Comparison of ENCODE assay signal across 19 cellular contexts in the genomic region with DNA sequence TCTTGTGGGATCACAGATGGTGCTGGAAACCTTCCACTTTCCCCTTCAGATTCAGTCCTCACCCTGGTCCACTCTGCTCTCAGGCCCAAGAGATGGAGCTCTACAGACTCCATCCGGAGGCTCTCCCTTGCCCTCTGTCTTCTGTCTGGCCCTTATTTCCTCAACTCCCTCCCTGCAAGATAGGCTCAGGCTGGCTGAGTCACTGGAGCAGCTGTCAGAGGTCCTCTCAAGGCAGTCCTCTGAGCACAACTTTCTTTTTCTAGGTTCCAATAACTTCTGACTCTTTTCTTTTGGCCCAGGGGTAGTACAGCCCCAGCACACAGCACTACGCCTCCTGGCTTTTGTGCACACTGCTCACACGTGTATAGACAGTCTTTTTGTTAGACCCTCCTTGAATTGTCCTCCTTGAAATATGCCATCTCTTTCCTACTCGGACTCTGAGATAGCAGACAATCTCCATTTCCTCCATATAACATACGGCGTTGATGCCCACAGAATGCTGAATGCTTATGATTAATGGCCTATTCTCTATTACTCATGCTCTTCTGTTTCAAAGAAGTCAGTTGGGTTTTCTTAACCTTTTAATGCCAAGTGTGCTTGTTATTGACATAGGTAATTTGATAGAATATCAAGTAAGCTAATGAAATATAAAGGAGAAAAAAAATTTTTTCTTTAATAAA.
DNase-seq lines count a peak whose midpoint lies in the region; FAIRE-seq and TF ChIP-seq lines count a peak whose summit lies in the region.
"Had no signal": no experiment of that assay in that cellular context is flagged by ENCODE, and none has a peak within 500 bp of the region (broad histone marks: within the 10 kb centered on the region; RNA-seq: fewer than 3 reads in every experiment).

No MANE protein-coding gene starts in this region.

- H3K27ac ChIP-seq in astrocyte (ENCODE audit: low read depth, low read length) = no peak overlapping the region
- H3K27ac ChIP-seq: RWPE1, skin epidermis, transverse colon had no signal

- no peak overlapping the region for H2AFZ ChIP-seq in astrocyte (ENCODE audit: low read depth, low read length)

- in situ Hi-C loops in G401 (cut with HindIII; ENCODE audit: low sequenced_read_pairs) = no loop called here

- no peaks in the 10 kb centered on the region for H3K27me3 Mint-ChIP-seq in astrocyte (ENCODE audit: low read depth, unreplicated experiment)
- H3K27me3 Mint-ChIP-seq: progenitor cell of endocrine pancreas had no signal

- no peak overlapping the region for H3K4me3 ChIP-seq in astrocyte (ENCODE audit: insufficient read depth, low read depth, low read length)
- no peak overlapping the region for H3K4me3 ChIP-seq in foreskin fibroblast (ENCODE audit: low read depth in 1 of 2, low read length in 2 of 2)
- no peak overlapping the region for H3K4me3 ChIP-seq in skeletal muscle satellite cell (ENCODE audit: low read length)
- H3K4me3 ChIP-seq: skin epidermis, transverse colon had no signal

- peak overlapping the region; percentile 43 for H3K4me2 ChIP-seq in astrocyte (ENCODE audit: low read length)
- peak overlapping the region; percentile 5 for H3K4me2 ChIP-seq in skeletal muscle satellite cell (ENCODE audit: low read length)

- H3K4me3 Mint-ChIP-seq in astrocyte (ENCODE audit: unreplicated experiment) = no peak overlapping the region
- H3K4me3 Mint-ChIP-seq: memory B cell; naive thymus-derived CD8-positive, alpha-beta T cell; stimulated activated naive CD8-positive, alpha-beta T cell treated with anti-CD3 and anti-CD28 coated beads, Interleukin-15, amount 100 ng/mL, for 72 hours had no signal

- no peak overlapping the region for H3K27ac Mint-ChIP-seq in astrocyte (ENCODE audit: unreplicated experiment)
- H3K27ac Mint-ChIP-seq: memory B cell; naive thymus-derived CD8-positive, alpha-beta T cell; progenitor cell of endocrine pancreas had no signal

- H3K79me2 ChIP-seq in astrocyte (ENCODE audit: insufficient read depth, low read length) = no peaks in the 10 kb centered on the region

- DNase-seq in NCI-H226 (peak; percentile 85), astrocyte (ENCODE audit: low read depth) (peak; percentile 39), foreskin fibroblast (peak; percentile 27 to 38), G401 (ENCODE audit: low spot score) (no peak)
- DNase-seq in activated CD8-positive, alpha-beta memory T cell treated with anti-CD3 and anti-CD28 coated beads, Interleukin-2, amount 50 U/mL, for 4 hours = no peak
- no peak for DNase-seq in activated CD4-positive, CD25-positive, alpha-beta regulatory T cell treated with anti-CD3 and anti-CD28 coated beads, Interleukin-2, amount 50 U/mL, for 72 hours
- DNase-seq: activated CD4-positive, alpha-beta T cell treated with anti-CD3 and anti-CD28 coated beads for 4 hours; kidney; naive thymus-derived CD8-positive, alpha-beta T cell; NCI-H345; NK-92 treated with Interleukin-12 subunit alpha and Interleukin-12 subunit beta, amount 100 ng/mL, for 24 hours; stimulated activated CD4-positive, alpha-beta T cell treated with anti-CD3 and anti-CD28 coated beads, Interleukin-2, amount 100 ng/mL, for 48 hours; stimulated activated naive CD8-positive, alpha-beta T cell treated with anti-CD3 and anti-CD28 coated beads, Interleukin-15, amount 100 ng/mL, for 72 hours; transverse colon had no signal

- TF ChIP-seq CTCF in astrocyte (IDR thresholded peaks at IDR 0.05; ENCODE audit: insufficient read depth, low read depth, low read length) = no peak
- TF ChIP-seq CTCF in foreskin fibroblast (IDR thresholded peaks at IDR 0.05; ENCODE audit: low read depth, low read length) = no peak

- H3K4me1 ChIP-seq in astrocyte (ENCODE audit: insufficient read depth, low read length) = no peaks in the 10 kb centered on the region
- peaks cover 4% of the 10 kb centered on the region for H3K4me1 ChIP-seq in skeletal muscle satellite cell (ENCODE audit: control insufficient read depth, insufficient read depth, low read length)
- H3K4me1 ChIP-seq: transverse colon had no signal

- H3K36me3 ChIP-seq in astrocyte (ENCODE audit: insufficient read depth, low read length) (peaks cover 9% of the 10 kb centered on the region), skeletal muscle satellite cell (ENCODE audit: insufficient read depth, low read length) (peaks cover 49% of the 10 kb centered on the region)
- H3K36me3 ChIP-seq: transverse colon had no signal

- H3K9ac ChIP-seq in astrocyte (ENCODE audit: low read length) (no peak overlapping the region), skeletal muscle satellite cell (ENCODE audit: low read depth, low read length) (no peak overlapping the region)

- no peaks in the 10 kb centered on the region for H4K20me1 ChIP-seq in astrocyte (ENCODE audit: insufficient read depth, low read length)

- H3K9me3 ChIP-seq in astrocyte (ENCODE audit: insufficient read depth, low read depth, low read length) = no peaks in the 10 kb centered on the region
- H3K9me3 ChIP-seq in skeletal muscle satellite cell (replicated peaks; ENCODE audit: low read length) = no peaks in the 10 kb centered on the region
- H3K9me3 ChIP-seq: transverse colon had no signal

- H3K4me1 Mint-ChIP-seq in astrocyte (ENCODE audit: low read depth, unreplicated experiment) = no peaks in the 10 kb centered on the region
- H3K4me1 Mint-ChIP-seq: memory B cell; stimulated activated naive CD8-positive, alpha-beta T cell treated with anti-CD3 and anti-CD28 coated beads, Interleukin-15, amount 100 ng/mL, for 72 hours had no signal

- H3K27me3 ChIP-seq in astrocyte (ENCODE audit: insufficient read depth, low read length) (no peaks in the 10 kb centered on the region), skeletal muscle satellite cell (ENCODE audit: control insufficient read depth, insufficient read depth, low read length) (no peaks in the 10 kb centered on the region)
- H3K27me3 ChIP-seq: transverse colon had no signal

- H3K36me3 Mint-ChIP-seq in astrocyte (ENCODE audit: low read depth, unreplicated experiment) = peaks cover 1% of the 10 kb centered on the region
- H3K36me3 Mint-ChIP-seq: memory B cell; naive thymus-derived CD8-positive, alpha-beta T cell had no signal

- H3K9me3 Mint-ChIP-seq in astrocyte (ENCODE audit: unreplicated experiment) = no peaks in the 10 kb centered on the region
- H3K9me3 Mint-ChIP-seq: memory B cell; naive thymus-derived CD8-positive, alpha-beta T cell; stimulated activated naive CD8-positive, alpha-beta T cell treated with anti-CD3 and anti-CD28 coated beads, Interleukin-15, amount 100 ng/mL, for 72 hours had no signal

- no peak for FAIRE-seq in astrocyte (lab: Jason Lieb, UNC)
- FAIRE-seq: kidney had no signal

Comparison
In these comparisons a context has a peak if more than half of its experiments do, and no peak if none do; other contexts are left out.
1. DNase-seq: peak in NCI-H226 (single experiment), astrocyte (single experiment) and foreskin fibroblast (2 of 2); none in activated CD8-positive, alpha-beta memory T cell treated with anti-CD3 and anti-CD28 coated beads, Interleukin-2, amount 50 U/mL, for 4 hours (single experiment), G401 (single experiment) and activated CD4-positive, CD25-positive, alpha-beta regulatory T cell treated with anti-CD3 and anti-CD28 coated beads, Interleukin-2, amount 50 U/mL, for 72 hours (single experiment).